ENCODE assay signal across 1 cellular context in genomic region chr1:176206961-176207902, GRCh38.
TF ChIP-seq lines count a peak whose summit lies in the region.

TSS of gene COP1 (minus strand) at chr1:176207286. CDS start at chr1:176206978, 308 bp downstream.

TF ChIP-seq in HepG2, 621 proteins besides CTCF, POLR2A, EP300 and RAD21 (continued from another document and continues in another):
- TF ChIP-seq, protein P1, sequence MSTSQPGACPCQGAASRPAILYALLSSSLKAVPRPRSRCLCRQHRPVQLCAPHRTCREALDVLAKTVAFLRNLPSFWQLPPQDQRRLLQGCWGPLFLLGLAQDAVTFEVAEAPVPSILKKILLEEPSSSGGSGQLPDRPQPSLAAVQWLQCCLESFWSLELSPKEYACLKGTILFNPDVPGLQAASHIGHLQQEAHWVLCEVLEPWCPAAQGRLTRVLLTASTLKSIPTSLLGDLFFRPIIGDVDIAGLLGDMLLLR (CRISPR knock-in tag; IDR thresholded peaks at IDR 0.05) = 0 out of 2 replicates have a peak, but pooled peaks have one; percentile 44
- TF ChIP-seq NRL (CRISPR knock-in tag; IDR thresholded peaks at IDR 0.05; ENCODE audit: borderline replicate concordance) (peak; percentile 55; the same call in 1 of the 2 replicates), SOX6 (IDR thresholded peaks at IDR 0.05) (no peak), SOX6 (CRISPR knock-in tag; IDR thresholded peaks at IDR 0.05) (peak; percentile 29; the same call in 1 of the 2 replicates), HDAC1 (CRISPR knock-in tag; IDR thresholded peaks at IDR 0.05) (peak; percentile 94), GMEB2 (CRISPR knock-in tag; IDR thresholded peaks at IDR 0.05; ENCODE audit: low read depth) (peak; percentile 38), KDM2A (CRISPR knock-in tag; IDR thresholded peaks at IDR 0.05; ENCODE audit: borderline replicate concordance, low read depth) (peak; percentile 77), GABPA (IDR thresholded peaks at IDR 0.05; ENCODE audit: low read depth, low read length) (peak; percentile 73), GABPA (CRISPR knock-in tag; IDR thresholded peaks at IDR 0.05; ENCODE audit: low read depth) (peak; percentile 69), ZNF562 (CRISPR knock-in tag; IDR thresholded peaks at IDR 0.05; ENCODE audit: borderline replicate concordance) (no peak), TBX2 (CRISPR knock-in tag; IDR thresholded peaks at IDR 0.05; ENCODE audit: borderline replicate concordance) (peak; percentile 47), KAT8 (CRISPR knock-in tag; IDR thresholded peaks at IDR 0.05) (peak; percentile 87), ZNF547 (CRISPR knock-in tag; IDR thresholded peaks at IDR 0.05) (0 out of 2 replicates have a peak, but pooled peaks have one; percentile 27), GABPB1 (CRISPR knock-in tag; IDR thresholded peaks at IDR 0.05) (peak; percentile 91), ZHX1 (CRISPR knock-in tag; IDR thresholded peaks at IDR 0.05; ENCODE audit: low read depth) (0 out of 2 replicates have a peak, but pooled peaks have one; percentile 44), SIN3B (IDR thresholded peaks at IDR 0.05; ENCODE audit: low read length) (peak; percentile 74; the same call in 1 of the 2 replicates), KDM5B (CRISPR knock-in tag; IDR thresholded peaks at IDR 0.05; ENCODE audit: borderline replicate concordance) (peak; percentile 43; the same call in 1 of the 2 replicates), GATA4 (IDR thresholded peaks at IDR 0.05; ENCODE audit: borderline replicate concordance, low read depth) (peak; percentile 39; the same call in 1 of the 2 replicates), SALL1 (CRISPR knock-in tag; IDR thresholded peaks at IDR 0.05) (peak; percentile 75), HNRNPLL (IDR thresholded peaks at IDR 0.05; ENCODE audit: low read depth, low read length, poor library complexity, severe bottlenecking) (peak; percentile 99), MEIS2 (CRISPR knock-in tag; IDR thresholded peaks at IDR 0.05) (peak; percentile 14; the same call in 1 of the 2 replicates), ZNF891 (CRISPR knock-in tag; IDR thresholded peaks at IDR 0.05) (peak; percentile 4; the same call in 1 of the 2 replicates), RFXANK (CRISPR knock-in tag; IDR thresholded peaks at IDR 0.05) (peak; percentile 23; the same call in 1 of the 2 replicates), ZNF232 (CRISPR knock-in tag; IDR thresholded peaks at IDR 0.05; ENCODE audit: borderline replicate concordance) (peak; percentile 26; the same call in 1 of the 2 replicates), THAP11 (CRISPR knock-in tag; IDR thresholded peaks at IDR 0.05) (peak; percentile 67), HMGA1 (CRISPR knock-in tag; conservative IDR thresholded peaks at IDR 0.05) (no peak), BRD4 (CRISPR knock-in tag; IDR thresholded peaks at IDR 0.05) (0 out of 2 replicates have a peak, but pooled peaks have one; percentile 52), MNT (IDR thresholded peaks at IDR 0.05) (peak; percentile 14; the same call in 1 of the 2 replicates), CREB1 (IDR thresholded peaks at IDR 0.05) (0 out of 2 replicates have a peak, but pooled peaks have one; percentile 46), CREB1 (CRISPR knock-in tag; IDR thresholded peaks at IDR 0.05) (no peak), ZNF816 (CRISPR knock-in tag; IDR thresholded peaks at IDR 0.05; ENCODE audit: borderline replicate concordance) (peak; percentile 97), PITX1 (CRISPR knock-in tag; IDR thresholded peaks at IDR 0.05) (0 out of 2 replicates have a peak, but pooled peaks have one; percentile 16), POLR2AphosphoS5 (IDR thresholded peaks at IDR 0.05; ENCODE audit: low read depth, low read length) (peak; percentile 81), ZNF75D (CRISPR knock-in tag; IDR thresholded peaks at IDR 0.05; ENCODE audit: borderline replicate concordance) (no peak), TEAD3 (CRISPR knock-in tag; optimal IDR thresholded peaks at IDR 0.05; ENCODE audit: borderline replicate concordance) (peak; percentile 95), PHF8 (CRISPR knock-in tag; IDR thresholded peaks at IDR 0.05) (peak; percentile 82), DZIP1 (CRISPR knock-in tag; IDR thresholded peaks at IDR 0.05) (0 out of 2 replicates have a peak, but pooled peaks have one; percentile 50), ETV5 (CRISPR knock-in tag; IDR thresholded peaks at IDR 0.05; ENCODE audit: borderline replicate concordance) (peak; percentile 26; the same call in 1 of the 2 replicates), ONECUT2 (CRISPR knock-in tag; IDR thresholded peaks at IDR 0.05) (no peak), ZNF431 (CRISPR knock-in tag; IDR thresholded peaks at IDR 0.05; ENCODE audit: borderline replicate concordance, low read depth) (peak; percentile 79; the same call in 1 of the 2 replicates), ZSCAN21 (CRISPR knock-in tag; IDR thresholded peaks at IDR 0.05; ENCODE audit: borderline replicate concordance) (peak; percentile 53; the same call in 1 of the 2 replicates), ZNF160 (CRISPR knock-in tag; IDR thresholded peaks at IDR 0.05) (peak; percentile 21; the same call in 1 of the 2 replicates), POGK (CRISPR knock-in tag; conservative IDR thresholded peaks at IDR 0.05) (peak; percentile 81), ZNF501 (CRISPR knock-in tag; IDR thresholded peaks at IDR 0.05) (peak; percentile 69), ZNF335 (CRISPR knock-in tag; IDR thresholded peaks at IDR 0.05) (no peak), ZNF670 (CRISPR knock-in tag; IDR thresholded peaks at IDR 0.05; ENCODE audit: borderline replicate concordance) (peak; percentile 20; the same call in 1 of the 2 replicates)
- TF ChIP-seq, protein P2, sequence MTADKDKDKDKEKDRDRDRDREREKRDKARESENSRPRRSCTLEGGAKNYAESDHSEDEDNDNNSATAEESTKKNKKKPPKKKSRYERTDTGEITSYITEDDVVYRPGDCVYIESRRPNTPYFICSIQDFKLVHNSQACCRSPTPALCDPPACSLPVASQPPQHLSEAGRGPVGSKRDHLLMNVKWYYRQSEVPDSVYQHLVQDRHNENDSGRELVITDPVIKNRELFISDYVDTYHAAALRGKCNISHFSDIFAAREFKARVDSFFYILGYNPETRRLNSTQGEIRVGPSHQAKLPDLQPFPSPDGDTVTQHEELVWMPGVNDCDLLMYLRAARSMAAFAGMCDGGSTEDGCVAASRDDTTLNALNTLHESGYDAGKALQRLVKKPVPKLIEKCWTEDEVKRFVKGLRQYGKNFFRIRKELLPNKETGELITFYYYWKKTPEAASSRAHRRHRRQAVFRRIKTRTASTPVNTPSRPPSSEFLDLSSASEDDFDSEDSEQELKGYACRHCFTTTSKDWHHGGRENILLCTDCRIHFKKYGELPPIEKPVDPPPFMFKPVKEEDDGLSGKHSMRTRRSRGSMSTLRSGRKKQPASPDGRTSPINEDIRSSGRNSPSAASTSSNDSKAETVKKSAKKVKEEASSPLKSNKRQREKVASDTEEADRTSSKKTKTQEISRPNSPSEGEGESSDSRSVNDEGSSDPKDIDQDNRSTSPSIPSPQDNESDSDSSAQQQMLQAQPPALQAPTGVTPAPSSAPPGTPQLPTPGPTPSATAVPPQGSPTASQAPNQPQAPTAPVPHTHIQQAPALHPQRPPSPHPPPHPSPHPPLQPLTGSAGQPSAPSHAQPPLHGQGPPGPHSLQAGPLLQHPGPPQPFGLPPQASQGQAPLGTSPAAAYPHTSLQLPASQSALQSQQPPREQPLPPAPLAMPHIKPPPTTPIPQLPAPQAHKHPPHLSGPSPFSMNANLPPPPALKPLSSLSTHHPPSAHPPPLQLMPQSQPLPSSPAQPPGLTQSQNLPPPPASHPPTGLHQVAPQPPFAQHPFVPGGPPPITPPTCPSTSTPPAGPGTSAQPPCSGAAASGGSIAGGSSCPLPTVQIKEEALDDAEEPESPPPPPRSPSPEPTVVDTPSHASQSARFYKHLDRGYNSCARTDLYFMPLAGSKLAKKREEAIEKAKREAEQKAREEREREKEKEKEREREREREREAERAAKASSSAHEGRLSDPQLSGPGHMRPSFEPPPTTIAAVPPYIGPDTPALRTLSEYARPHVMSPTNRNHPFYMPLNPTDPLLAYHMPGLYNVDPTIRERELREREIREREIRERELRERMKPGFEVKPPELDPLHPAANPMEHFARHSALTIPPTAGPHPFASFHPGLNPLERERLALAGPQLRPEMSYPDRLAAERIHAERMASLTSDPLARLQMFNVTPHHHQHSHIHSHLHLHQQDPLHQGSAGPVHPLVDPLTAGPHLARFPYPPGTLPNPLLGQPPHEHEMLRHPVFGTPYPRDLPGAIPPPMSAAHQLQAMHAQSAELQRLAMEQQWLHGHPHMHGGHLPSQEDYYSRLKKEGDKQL (CRISPR knock-in tag; IDR thresholded peaks at IDR 0.05; ENCODE audit: low read depth) = peak; percentile 7; the same call in 1 of the 2 replicates
- TF ChIP-seq, protein P3, sequence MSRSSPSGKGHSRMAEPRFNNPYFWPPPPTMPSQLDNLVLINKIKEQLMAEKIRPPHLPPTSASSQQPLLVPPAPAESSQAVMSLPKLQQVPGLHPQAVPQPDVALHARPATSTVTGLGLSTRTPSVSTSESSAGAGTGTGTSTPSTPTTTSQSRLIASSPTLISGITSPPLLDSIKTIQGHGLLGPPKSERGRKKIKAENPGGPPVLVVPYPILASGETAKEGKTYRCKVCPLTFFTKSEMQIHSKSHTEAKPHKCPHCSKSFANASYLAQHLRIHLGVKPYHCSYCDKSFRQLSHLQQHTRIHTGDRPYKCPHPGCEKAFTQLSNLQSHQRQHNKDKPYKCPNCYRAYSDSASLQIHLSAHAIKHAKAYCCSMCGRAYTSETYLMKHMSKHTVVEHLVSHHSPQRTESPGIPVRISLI (CRISPR knock-in tag; IDR thresholded peaks at IDR 0.05; ENCODE audit: borderline replicate concordance) = 0 out of 2 replicates have a peak, but pooled peaks have one; percentile 59
